ENCODE assay signal across 1 cellular context in the genomic region with DNA sequence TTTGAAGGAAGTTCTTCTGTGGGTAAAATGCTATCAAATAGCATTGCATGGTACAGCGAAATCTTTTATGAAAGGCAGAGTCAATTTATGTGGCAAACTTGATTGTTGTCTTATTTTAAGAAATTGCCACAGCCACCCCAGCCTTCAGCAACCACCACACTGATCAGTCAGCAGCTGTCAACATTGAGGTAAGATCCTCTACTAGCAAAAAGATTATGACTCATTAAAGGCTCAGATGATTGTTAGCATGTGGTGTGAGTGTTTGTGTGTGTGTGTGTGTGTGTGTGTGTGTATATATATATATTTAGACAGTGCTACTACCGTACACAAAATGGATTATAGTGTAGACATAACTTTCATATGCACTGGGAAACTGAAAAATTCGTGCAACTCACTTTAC.
TF ChIP-seq lines count a peak whose summit lies in the region.

No MANE protein-coding gene starts in this region.

TF ChIP-seq in IMR-90, 13 proteins besides CTCF, POLR2A, EP300 and RAD21 (continued from another document):
- TF ChIP-seq FOS (IDR thresholded peaks at IDR 0.05; ENCODE audit: low read depth, low read length) (no peak), CHD1 (IDR thresholded peaks at IDR 0.05; ENCODE audit: low read depth, low read length) (no peak), MAZ (IDR thresholded peaks at IDR 0.05; ENCODE audit: borderline replicate concordance, low read depth, low read length) (no peak), NFE2L2 (IDR thresholded peaks at IDR 0.05; ENCODE audit: low read depth, low read length) (no peak), MXI1 (IDR thresholded peaks at IDR 0.05; ENCODE audit: borderline replicate concordance, low read depth, low read length) (no peak), BHLHE40 (IDR thresholded peaks at IDR 0.05; ENCODE audit: low read depth, low read length) (no peak)
- TF ChIP-seq, protein P1, sequence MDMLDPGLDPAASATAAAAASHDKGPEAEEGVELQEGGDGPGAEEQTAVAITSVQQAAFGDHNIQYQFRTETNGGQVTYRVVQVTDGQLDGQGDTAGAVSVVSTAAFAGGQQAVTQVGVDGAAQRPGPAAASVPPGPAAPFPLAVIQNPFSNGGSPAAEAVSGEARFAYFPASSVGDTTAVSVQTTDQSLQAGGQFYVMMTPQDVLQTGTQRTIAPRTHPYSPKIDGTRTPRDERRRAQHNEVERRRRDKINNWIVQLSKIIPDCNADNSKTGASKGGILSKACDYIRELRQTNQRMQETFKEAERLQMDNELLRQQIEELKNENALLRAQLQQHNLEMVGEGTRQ (IDR thresholded peaks at IDR 0.05; ENCODE audit: low read depth, low read length): no peak
